In genomic region chr6:110053395-110054240, GRCh38 we compare ENCODE assay signal across 8 cellular contexts.
DNase-seq lines count a peak whose midpoint lies in the region; ATAC-seq, FAIRE-seq and TF ChIP-seq lines count a peak whose summit lies in the region.

No MANE protein-coding gene starts in this region.

- no peaks in the 10 kb centered on the region for H4K20me1 ChIP-seq in Loucy (ENCODE audit: insufficient read depth, low read length, poor library complexity, severe bottlenecking)

- H2AK5ac ChIP-seq in trophoblast cell (ENCODE audit: low read length) = no peak overlapping the region

- H3K27me3 ChIP-seq in Loucy (ENCODE audit: insufficient read depth, low read length, poor library complexity, severe bottlenecking) = no peaks in the 10 kb centered on the region
- H3K27me3 ChIP-seq in trophoblast cell (ENCODE audit: insufficient read depth, low read length) = no peaks in the 10 kb centered on the region

- TF ChIP-seq CTCF in Loucy (conservative IDR thresholded peaks at IDR 0.05; ENCODE audit: low read length) = peak; percentile 89

- H3K27ac ChIP-seq in trophoblast cell (ENCODE audit: low read depth, low read length) = no peak overlapping the region

- no peak overlapping the region for H2BK120ac ChIP-seq in trophoblast cell (ENCODE audit: insufficient read depth, low read length, poor library complexity)

- H4K8ac ChIP-seq in trophoblast cell (ENCODE audit: low read depth, low read length) = no peak overlapping the region

- H3K9me2 ChIP-seq in Loucy (replicated peaks; ENCODE audit: low read depth, low read length) = no peaks in the 10 kb centered on the region

- H2BK5ac ChIP-seq in trophoblast cell (ENCODE audit: low read depth, low read length, poor library complexity) = no peak overlapping the region

- no peak overlapping the region for H3K4ac ChIP-seq in trophoblast cell (ENCODE audit: low read depth, low read length)

- no peaks in the 10 kb centered on the region for H3F3A ChIP-seq in Loucy (ENCODE audit: low read depth)

- H3K9me3 ChIP-seq in Loucy (ENCODE audit: insufficient read depth, low read depth, low read length) (no peaks in the 10 kb centered on the region), trophoblast cell (ENCODE audit: insufficient read depth, low read depth, low read length) (no peaks in the 10 kb centered on the region)

- WGBS in trophoblast cell (ENCODE audit: extremely low coverage, insufficient coverage, insufficient read length) = no CpG with 5 or more reads among the region's 5 CpGs

- H4K91ac ChIP-seq in trophoblast cell (ENCODE audit: low read depth, low read length) = no peak overlapping the region

- H3K4me3 ChIP-seq in Loucy (ENCODE audit: low read length, poor library complexity, severe bottlenecking) = no peak overlapping the region
- H3K4me3 ChIP-seq in trophoblast cell (ENCODE audit: low read depth, low read length) = no peak overlapping the region

- H3K4me1 ChIP-seq in Loucy (ENCODE audit: insufficient read depth, low read length, poor library complexity, severe bottlenecking) = no peaks in the 10 kb centered on the region
- no peaks in the 10 kb centered on the region for H3K4me1 ChIP-seq in trophoblast cell (ENCODE audit: control insufficient read depth in 1 of 2, insufficient read depth in 2 of 2, low read length in 2 of 2)

- H3K79me2 ChIP-seq in Loucy (ENCODE audit: insufficient read depth, low read length) = no peaks in the 10 kb centered on the region
- no peaks in the 10 kb centered on the region for H3K79me2 ChIP-seq in trophoblast cell (ENCODE audit: control insufficient read depth, insufficient read depth, low read length, poor library complexity)

- H3K79me1 ChIP-seq in trophoblast cell (ENCODE audit: low read length) = no peaks in the 10 kb centered on the region

- H3K23ac ChIP-seq in trophoblast cell (ENCODE audit: low read length) = no peak overlapping the region

- H3K9ac ChIP-seq in Loucy (ENCODE audit: low read depth, low read length, poor library complexity, severe bottlenecking) (no peak overlapping the region), trophoblast cell (ENCODE audit: low read length) (no peak overlapping the region)

- DNase-seq in frontal cortex (ENCODE audit: low spot score in 2 of 2) (peak; percentile 25 to 52), trophoblast cell (peak; percentile 18 to 70)

- peak overlapping the region; percentile 59 for H2AFZ ChIP-seq in Loucy (ENCODE audit: low read length)
- H2AFZ ChIP-seq in trophoblast cell (ENCODE audit: insufficient read depth, low read length, poor library complexity) = no peak overlapping the region

- H3K36me3 ChIP-seq in Loucy (ENCODE audit: insufficient read depth, low read length) = no peaks in the 10 kb centered on the region
- H3K36me3 ChIP-seq in trophoblast cell (ENCODE audit: control insufficient read depth in 1 of 2, insufficient read depth in 2 of 2, low read length in 2 of 2) = no peaks in the 10 kb centered on the region

- no peak overlapping the region for H2BK12ac ChIP-seq in trophoblast cell (ENCODE audit: low read length)

- no peak overlapping the region for H3K4me2 ChIP-seq in Loucy (ENCODE audit: low read depth, low read length, poor library complexity, severe bottlenecking)
- no peak overlapping the region for H3K4me2 ChIP-seq in trophoblast cell (ENCODE audit: low read length)

- H3K14ac ChIP-seq in trophoblast cell (ENCODE audit: low read length) = no peak overlapping the region

- FAIRE-seq in G401.6 (lab: Jason Lieb, UNC) (peak; percentile 91), frontal cortex (lab: Jason Lieb, UNC) (peak; percentile 23)

- no peak overlapping the region for H3K18ac ChIP-seq in trophoblast cell (ENCODE audit: low read length)

- ATAC-seq in SK-N-SH treated with all-trans-retinoic acid at 6 μM for 48 hours = peak; percentile 95
- ATAC-seq in HG02623 (IDR thresholded peaks at IDR 0.05; ENCODE audit: unreplicated experiment) = no peak
- ATAC-seq in GM18873 (IDR thresholded peaks at IDR 0.05; ENCODE audit: low FRiP score, unreplicated experiment) = no peak
- no peak for ATAC-seq in HG03175 (IDR thresholded peaks at IDR 0.05; ENCODE audit: unreplicated experiment)

- H4K12ac ChIP-seq in trophoblast cell (ENCODE audit: low read depth, low read length) = no peak overlapping the region

TF ChIP-seq in SK-N-SH treated with all-trans-retinoic acid at 6 μM for 48 hours, 23 proteins besides CTCF, POLR2A, EP300 and RAD21:
- TF ChIP-seq ZFP30 (CRISPR knock-in tag; IDR thresholded peaks at IDR 0.05) = no peak
- TF ChIP-seq SNAI2 (CRISPR knock-in tag; IDR thresholded peaks at IDR 0.05) = no peak
- TF ChIP-seq ZC3H10 (CRISPR knock-in tag; IDR thresholded peaks at IDR 0.05) = no peak
- no peak for TF ChIP-seq ESRRG (CRISPR knock-in tag; IDR thresholded peaks at IDR 0.05)
- no peak for TF ChIP-seq PATZ1 (CRISPR knock-in tag; IDR thresholded peaks at IDR 0.05; ENCODE audit: borderline replicate concordance)
- TF ChIP-seq CREB5 (CRISPR knock-in tag; IDR thresholded peaks at IDR 0.05; ENCODE audit: low read depth) = no peak
- no peak for TF ChIP-seq RARB (CRISPR knock-in tag; IDR thresholded peaks at IDR 0.05)
- TF ChIP-seq ZNF70 (CRISPR knock-in tag; IDR thresholded peaks at IDR 0.05) = no peak
- no peak for TF ChIP-seq POU6F1 (CRISPR knock-in tag; IDR thresholded peaks at IDR 0.05; ENCODE audit: borderline replicate concordance, low read depth)
- no peak for TF ChIP-seq ARNTL (CRISPR knock-in tag; IDR thresholded peaks at IDR 0.05; ENCODE audit: borderline replicate concordance, low read depth)
- TF ChIP-seq CSDC2 (CRISPR knock-in tag; IDR thresholded peaks at IDR 0.05) = no peak
- TF ChIP-seq BACH2 (CRISPR knock-in tag; IDR thresholded peaks at IDR 0.05; ENCODE audit: borderline replicate concordance) = no peak
- no peak for TF ChIP-seq ZFP3 (CRISPR knock-in tag; IDR thresholded peaks at IDR 0.05)
- no peak for TF ChIP-seq TOX (CRISPR knock-in tag; IDR thresholded peaks at IDR 0.05; ENCODE audit: borderline replicate concordance)
- TF ChIP-seq GLIS3 (CRISPR knock-in tag; IDR thresholded peaks at IDR 0.05) = no peak
- TF ChIP-seq ZNF8 (CRISPR knock-in tag; IDR thresholded peaks at IDR 0.05) = no peak
- TF ChIP-seq PPARA (CRISPR knock-in tag; IDR thresholded peaks at IDR 0.05; ENCODE audit: borderline replicate concordance) = no peak
- TF ChIP-seq OSR1 (CRISPR knock-in tag; IDR thresholded peaks at IDR 0.05) = no peak
